In genomic region chr6:136792066-136792944, GRCh38 we compare ENCODE assay signal across 1 cellular context.
TF ChIP-seq lines count a peak whose summit lies in the region.

Gene MAP3K5, minus strand, starts transcription at chr6:136792477. Its CDS starts 320 bp downstream, at chr6:136792157.

TF ChIP-seq in K562, 482 proteins besides CTCF, POLR2A, EP300 and RAD21 (continued from another document and continues in another):
- TF ChIP-seq ZNF740 (CRISPR knock-in tag; IDR thresholded peaks at IDR 0.05), result no peak
- TF ChIP-seq ZNF740 (tag; IDR thresholded peaks at IDR 0.05), result no peak
- peak; percentile 35; the same call in 1 of the 2 replicates for TF ChIP-seq ZNF584 (CRISPR knock-in tag; IDR thresholded peaks at IDR 0.05; ENCODE audit: low read depth)
- TF ChIP-seq POLR2B (IDR thresholded peaks at IDR 0.05; ENCODE audit: low read depth, partially characterized antibody), result peak; percentile 50
- TF ChIP-seq ZNF217 (CRISPR knock-in tag; IDR thresholded peaks at IDR 0.05), result no peak
- TF ChIP-seq ZBTB11 (CRISPR knock-in tag; IDR thresholded peaks at IDR 0.05), result peak in 1 of 3 experiments; percentile 51; a peak in 1 of 6 replicates
- no peak for TF ChIP-seq HOXB6 (CRISPR knock-in tag; IDR thresholded peaks at IDR 0.05; ENCODE audit: borderline replicate concordance)
- peak; percentile 61 for TF ChIP-seq HCFC1 (IDR thresholded peaks at IDR 0.05; ENCODE audit: low read depth, low read length)
- no peak for TF ChIP-seq EHMT2 (IDR thresholded peaks at IDR 0.05)
- TF ChIP-seq ZNF696 (CRISPR knock-in tag; conservative IDR thresholded peaks at IDR 0.05), result no peak
- no peak for TF ChIP-seq ZNF445 (CRISPR knock-in tag; IDR thresholded peaks at IDR 0.05; ENCODE audit: low read depth)
- no peak for TF ChIP-seq PRMT5 (CRISPR knock-in tag; IDR thresholded peaks at IDR 0.05)
- TF ChIP-seq POLR2G (IDR thresholded peaks at IDR 0.05; ENCODE audit: low read depth, low read length), result peak; percentile 93
- TF ChIP-seq ZNF232 (CRISPR knock-in tag; IDR thresholded peaks at IDR 0.05), result no peak
- TF ChIP-seq RUNX1 (IDR thresholded peaks at IDR 0.05; ENCODE audit: low read depth), result 0 out of 2 replicates have a peak, but pooled peaks have one; percentile 48
- TF ChIP-seq BRD4 (IDR thresholded peaks at IDR 0.05), result no peak
- no peak for TF ChIP-seq ZBTB34 (CRISPR knock-in tag; IDR thresholded peaks at IDR 0.05)
- peak; percentile 83 for TF ChIP-seq PHF8 (IDR thresholded peaks at IDR 0.05; ENCODE audit: borderline replicate concordance, low read length)
- TF ChIP-seq ZNF146 (CRISPR knock-in tag; IDR thresholded peaks at IDR 0.05; ENCODE audit: unreplicated experiment), result peak; percentile 47
- no peak for TF ChIP-seq MED1 (CRISPR knock-in tag; IDR thresholded peaks at IDR 0.05; ENCODE audit: borderline replicate concordance)
- peak; percentile 99 for TF ChIP-seq CTCFL (IDR thresholded peaks at IDR 0.05; ENCODE audit: borderline replicate concordance, insufficient read depth, low read depth, low read length, poor library complexity, severe bottlenecking)
- TF ChIP-seq HBP1 (CRISPR knock-in tag; IDR thresholded peaks at IDR 0.05), result peak; percentile 89
- peak; percentile 72; the same call in 1 of the 2 replicates for TF ChIP-seq ZFP91 (CRISPR knock-in tag; IDR thresholded peaks at IDR 0.05)
- peak; percentile 99 for TF ChIP-seq CTBP1 (IDR thresholded peaks at IDR 0.05; ENCODE audit: borderline replicate concordance)
- TF ChIP-seq ZNF253 (CRISPR knock-in tag; conservative IDR thresholded peaks at IDR 0.05), result no peak
- TF ChIP-seq ZNF318 (IDR thresholded peaks at IDR 0.05; ENCODE audit: borderline replicate concordance in 1 of 2, low read depth in 1 of 2), result no peak
- no peak for TF ChIP-seq ZBTB1 (CRISPR knock-in tag; IDR thresholded peaks at IDR 0.05; ENCODE audit: borderline replicate concordance, low read depth)
- TF ChIP-seq POLR3G (IDR thresholded peaks at IDR 0.05; ENCODE audit: extremely low read depth, insufficient read length, insufficient replicate concordance), result no peak
- TF ChIP-seq TSHZ1 (CRISPR knock-in tag; IDR thresholded peaks at IDR 0.05), result no peak
- no peak for TF ChIP-seq ATF1 (CRISPR knock-in tag; IDR thresholded peaks at IDR 0.05)
- TF ChIP-seq ATF1 (tag; IDR thresholded peaks at IDR 0.05), result peak; percentile 80
- peak; percentile 80 for TF ChIP-seq KLF1 (tag; IDR thresholded peaks at IDR 0.05)
- TF ChIP-seq TARDBP (IDR thresholded peaks at IDR 0.05), result peak; percentile 46; the same call in 1 of the 2 replicates
- TF ChIP-seq KDM2B (CRISPR knock-in tag; IDR thresholded peaks at IDR 0.05), result 0 out of 2 replicates have a peak, but pooled peaks have one; percentile 6
